Comparison of ENCODE assay signal across 13 cellular contexts in genomic region chr6:122709922-122710512, GRCh38.
DNase-seq lines count a peak whose midpoint lies in the region; ATAC-seq, FAIRE-seq and TF ChIP-seq lines count a peak whose summit lies in the region.
"Had no signal": no experiment of that assay in that cellular context is flagged by ENCODE, and none has a peak within 500 bp of the region (broad histone marks: within the 10 kb centered on the region; RNA-seq: fewer than 3 reads in every experiment).

No MANE protein-coding gene starts in this region.

- H3K9me2 ChIP-seq in GM23338 (ENCODE audit: insufficient read depth) (no peaks in the 10 kb centered on the region), OCI-LY7 (ENCODE audit: insufficient read depth, low read length) (no peaks in the 10 kb centered on the region)

- ATAC-seq in GM21447 (IDR thresholded peaks at IDR 0.05; ENCODE audit: unreplicated experiment) (peak; percentile 62), HG03442 (IDR thresholded peaks at IDR 0.05; ENCODE audit: unreplicated experiment) (peak; percentile 88), GM23338 (no peak)

- no peaks in the 10 kb centered on the region for H3K9me3 Mint-ChIP-seq in GM23338
- H3K9me3 Mint-ChIP-seq: CD4-positive, alpha-beta memory T cell had no signal

- no peaks in the 10 kb centered on the region for H3K79me2 ChIP-seq in GM23338 (replicated peaks; ENCODE audit: insufficient read depth)
- H3K79me2 ChIP-seq in OCI-LY7 (ENCODE audit: insufficient read depth, low read depth, low read length): no peaks in the 10 kb centered on the region

- H2AFZ ChIP-seq in GM23338: no peak overlapping the region
- H2AFZ ChIP-seq in OCI-LY7 (ENCODE audit: low read length): no peak overlapping the region

- TF ChIP-seq CTCF in GM13976 (IDR thresholded peaks at IDR 0.05; ENCODE audit: borderline replicate concordance, control extremely low read depth, extremely low read depth, insufficient read depth, missing control alignments) (no peak), adrenal gland (IDR thresholded peaks at IDR 0.05) (no peak), GM23338 (conservative IDR thresholded peaks at IDR 0.05; ENCODE audit: low read depth in 2 of 2) (no peak), OCI-LY7 (conservative IDR thresholded peaks at IDR 0.05; ENCODE audit: low read length) (no peak)

- no peaks in the 10 kb centered on the region; the same call in 1 of the 2 replicates for H4K20me1 ChIP-seq in GM23338 (replicated peaks; ENCODE audit: insufficient read depth)
- no peaks in the 10 kb centered on the region for H4K20me1 ChIP-seq in OCI-LY7 (ENCODE audit: insufficient read depth, low read length)

- H3K4me1 ChIP-seq in adrenal gland (replicated peaks in 1 of 2) (no peaks in the 10 kb centered on the region), GM23338 (ENCODE audit: insufficient read depth) (peaks cover 9% of the 10 kb centered on the region; the same call in 1 of the 2 replicates), OCI-LY7 (ENCODE audit: insufficient read depth, low read length, poor library complexity, severe bottlenecking) (no peaks in the 10 kb centered on the region)

- no peaks in the 10 kb centered on the region for H3F3A ChIP-seq in GM23338 (replicated peaks; ENCODE audit: low read depth)

- H3K4me3 Mint-ChIP-seq in GM23338: no peak overlapping the region
- H3K4me3 Mint-ChIP-seq: CD4-positive, alpha-beta memory T cell had no signal

- H3K27ac ChIP-seq in adrenal gland: no peak overlapping the region
- H3K27ac ChIP-seq in GM23338 (ENCODE audit: low read depth): no peak overlapping the region
- H3K27ac ChIP-seq in OCI-LY7 (ENCODE audit: low read depth, low read length, poor library complexity, severe bottlenecking): no peak overlapping the region

- CTCF ChIA-PET in OCI-LY7 (lab: Charles Lee; ENCODE audit: unreplicated experiment): no interaction called here

- H3K36me3 ChIP-seq in adrenal gland (replicated peaks in 1 of 2) (no peaks in the 10 kb centered on the region), GM23338 (ENCODE audit: insufficient read depth) (no peaks in the 10 kb centered on the region), OCI-LY7 (ENCODE audit: insufficient read depth, low read length) (no peaks in the 10 kb centered on the region)

- no peaks in the 10 kb centered on the region for H3K27me3 Mint-ChIP-seq in GM23338 (ENCODE audit: insufficient read depth, low read depth, poor library complexity)

- POLR2A ChIA-PET in OCI-LY7 (lab: Charles Lee): no interaction called here

- H3K4me2 ChIP-seq in GM23338 (no peak overlapping the region), OCI-LY7 (ENCODE audit: low read length) (no peak overlapping the region)

- H3K36me3 Mint-ChIP-seq in GM23338 (ENCODE audit: low read depth): no peaks in the 10 kb centered on the region
- H3K36me3 Mint-ChIP-seq: CD4-positive, alpha-beta memory T cell had no signal

- H3K9me3 ChIP-seq in adrenal gland (replicated peaks in 1 of 3) (no peaks in the 10 kb centered on the region), OCI-LY7 (ENCODE audit: low read length) (no peaks in the 10 kb centered on the region)

- no TSS peak for BruUV-seq in OCI-LY7 (replicated peaks; lab: Mats Ljungman, UMichigan)

- TF ChIP-seq POLR2A in adrenal gland (IDR thresholded peaks at IDR 0.05): no peak
- TF ChIP-seq POLR2A in GM12892 (IDR thresholded peaks at IDR 0.05; ENCODE audit: low read depth, low read length): no peak

- no peak for FAIRE-seq in GM12892 (lab: Jason Lieb, UNC)

- no peak overlapping the region; the same call in 1 of the 2 replicates for H3K27ac Mint-ChIP-seq in GM23338
- H3K27ac Mint-ChIP-seq: CD4-positive, alpha-beta memory T cell had no signal

- DNase-seq in GM13976 (ENCODE audit: low spot score): peak; percentile 9
- peak in 4 of 7 donors; percentile 12 to 32 (median 26) for DNase-seq in adrenal gland
- DNase-seq in GM12892 (ENCODE audit: insufficient read length): no peak
- DNase-seq in activated CD4-positive, alpha-beta T cell treated with anti-CD3 and anti-CD28 coated beads for 1 hour: no peak
- DNase-seq in GM23338 (ENCODE audit: low spot score): no peak
- no peak for DNase-seq in OCI-LY7 (ENCODE audit: low spot score)
- DNase-seq: activated T-cell treated with anti-CD3 and anti-CD28 coated beads, Interleukin-2, amount 50 U/mL, for 1 hour; CD4-positive, alpha-beta memory T cell; NCI-H446; stimulated activated naive CD4-positive, alpha-beta T cell had no signal

- 54 to 66% (median 64%) methylated on average over 4 of the region's 4 CpGs for WGBS in adrenal gland, 4 donors

- H3K4me1 Mint-ChIP-seq in GM23338: no peaks in the 10 kb centered on the region
- H3K4me1 Mint-ChIP-seq: CD4-positive, alpha-beta memory T cell had no signal

- H3K27me3 ChIP-seq in adrenal gland (no peaks in the 10 kb centered on the region), GM23338 (ENCODE audit: insufficient read depth) (no peaks in the 10 kb centered on the region)

- in situ Hi-C loops in GM13976 (cut with MboI; ENCODE audit: low sequenced_read_pairs, unreplicated experiment): no loop called here

- intact Hi-C loops in adrenal gland (cut with DNase I): no loop called here
- intact Hi-C loops in OCI-LY7 (cut with micrococcal nuclease; ENCODE audit: unreplicated experiment): no loop called here

- H3K4me3 ChIP-seq in adrenal gland (no peak overlapping the region), GM23338 (no peak overlapping the region), OCI-LY7 (ENCODE audit: low read depth, low read length, poor library complexity, severe bottlenecking) (no peak overlapping the region)
- H3K4me3 ChIP-seq: skin epidermis had no signal

TF ChIP-seq in GM23338, 12 proteins besides CTCF, POLR2A, EP300 and RAD21 (continues in another document):
- TF ChIP-seq JUNB (IDR thresholded peaks at IDR 0.05; ENCODE audit: unreplicated experiment) (no peak), STAT1 (IDR thresholded peaks at IDR 0.05; ENCODE audit: unreplicated experiment) (no peak), ZNF114 (CRISPR knock-in tag; IDR thresholded peaks at IDR 0.05) (no peak), ZNF462 (CRISPR knock-in tag; IDR thresholded peaks at IDR 0.05) (no peak)

Comparison
In these comparisons a context has a peak if more than half of its experiments do, and no peak if none do; other contexts are left out.
1. DNase-seq: peak in GM13976 (single experiment) and adrenal gland (4 of 7); none in GM12892 (single experiment), activated CD4-positive, alpha-beta T cell treated with anti-CD3 and anti-CD28 coated beads for 1 hour (single experiment), GM23338 (single experiment) and OCI-LY7 (single experiment).